ENCODE assay signal across 8 cellular contexts in genomic region chr19:48110350-48110966, GRCh38. TPM values are rescaled to one million over a fixed set of nuclear protein-coding genes. Genes with fewer than 3 reads are reported as not detected.
DNase-seq lines count a peak whose midpoint lies in the region; ATAC-seq and TF ChIP-seq lines count a peak whose summit lies in the region.

Gene PLA2G4C, minus strand, starts transcription at chr19:48110817. Its CDS starts 4,288 bp downstream, at chr19:48106529.

- no peaks in the 10 kb centered on the region for H3K79me2 ChIP-seq in PC-3 (ENCODE audit: low read length)

- peak within 1 kb of the TSS; percentile 86 for H3K4me3 Mint-ChIP-seq in activated T-cell treated with anti-CD3 and anti-CD28 coated beads, Interleukin-2, amount 50 U/mL, for 4 hours

- no peaks in the 10 kb centered on the region for H3K9me2 ChIP-seq in PC-3 (replicated peaks; ENCODE audit: low read length)

- peaks cover 3% of the 10 kb centered on the region for H3K36me3 Mint-ChIP-seq in activated T-cell treated with anti-CD3 and anti-CD28 coated beads, Interleukin-2, amount 50 U/mL, for 4 hours (ENCODE audit: insufficient read depth)

- H3K4me1 Mint-ChIP-seq in activated T-cell treated with anti-CD3 and anti-CD28 coated beads, Interleukin-2, amount 50 U/mL, for 4 hours (ENCODE audit: low read depth), result peaks cover 10% of the 10 kb centered on the region

- TF ChIP-seq CTCF in A673 (conservative IDR thresholded peaks at IDR 0.05; ENCODE audit: low read depth, low read length) (no peak), PC-3 (conservative IDR thresholded peaks at IDR 0.05; ENCODE audit: low read depth, low read length) (no peak)

- intact Hi-C loops in A673 (cut with micrococcal nuclease; ENCODE audit: unreplicated experiment), result loop anchor here (5.0 kb wide), 1 partner anchor 142 kb away; no protein-coding TSS in a partner anchor
- intact Hi-C loops in PC-3 (cut with micrococcal nuclease), result no loop called here

- ATAC-seq in GM19035 (IDR thresholded peaks at IDR 0.05; ENCODE audit: unreplicated experiment), result peak; percentile 58
- peak; percentile 68 for ATAC-seq in PC-3
- peak; percentile 83 to 89 for ATAC-seq in activated T-cell treated with anti-CD3 and anti-CD28 coated beads, Interleukin-2, amount 50 U/mL, for 4 hours

- H3F3A ChIP-seq in PC-3 (ENCODE audit: low read length, unreplicated experiment), result peaks cover 4% of the 10 kb centered on the region

- peak within 1 kb of the TSS; percentile 65 for H3K9ac ChIP-seq in PC-3 (ENCODE audit: low read length)
- H3K9ac ChIP-seq in mucosa of rectum (ENCODE audit: low read depth in 1 of 2, low read length in 2 of 2), result peak within 1 kb of the TSS; percentile 57 to 87

- H3K27me3 ChIP-seq in A673 (replicated peaks; ENCODE audit: insufficient read depth, low read depth, low read length, poor library complexity) (no peaks in the 10 kb centered on the region), PC-3 (ENCODE audit: low read length) (no peaks in the 10 kb centered on the region), esophagus (ENCODE audit: control insufficient read depth in 1 of 2, insufficient read depth in 2 of 2, low read length in 2 of 2) (no peaks in the 10 kb centered on the region), mucosa of rectum (ENCODE audit: control insufficient read depth in 2 of 2, insufficient read depth in 2 of 2, low read length in 2 of 2) (no peaks in the 10 kb centered on the region)

- CTCF ChIA-PET in A673 (lab: Charles Lee) (interaction anchor here (0.6 to 1.1 kb wide), 5 partner anchors 9 to 150 kb away, joined by 3 to 9 read pairs (median 5); no protein-coding TSS in a partner anchor), PC-3 (lab: Charles Lee) (interaction anchor here (0.8 to 1.0 kb wide), 2 partner anchors 13 to 16 kb away, joined by 5 to 7 read pairs; no protein-coding TSS in a partner anchor)

- H3K4me2 ChIP-seq in PC-3 (ENCODE audit: low read length), result peak within 1 kb of the TSS; percentile 92

- DNase-seq in A673 (ENCODE audit: low spot score), result peak; percentile 95
- peak; percentile 85 for DNase-seq in PC-3
- peak; percentile 81 for DNase-seq in activated T-cell treated with anti-CD3 and anti-CD28 coated beads, Interleukin-2, amount 50 U/mL, for 4 hours
- peak; percentile 79 for DNase-seq in stimulated activated CD8-positive, alpha-beta memory T cell treated with anti-CD3 and anti-CD28 coated beads, Interleukin-4, amount 100 ng/mL, for 24 hours (ENCODE audit: low read depth)

- H4K20me1 ChIP-seq in PC-3 (ENCODE audit: low read length), result no peaks in the 10 kb centered on the region

- peak within 1 kb of the TSS; percentile 87 for H2AFZ ChIP-seq in PC-3 (ENCODE audit: low read length)

- H3K27ac ChIP-seq in A673 (ENCODE audit: low read depth, low read length, poor library complexity, severe bottlenecking) (peak within 1 kb of the TSS; percentile 77), PC-3 (ENCODE audit: low read length) (peak within 1 kb of the TSS; percentile 70), esophagus (ENCODE audit: low read depth in 2 of 2, low read length in 1 of 2) (peak within 1 kb of the TSS; percentile 91 to 94), mucosa of rectum (ENCODE audit: low read depth in 2 of 2, low read length in 2 of 2) (peak within 1 kb of the TSS; percentile 77 to 88)

- BruUV-seq in A673 (replicated peaks; lab: Mats Ljungman, UMichigan), result no TSS peak
- BruUV-seq in PC-3 (replicated peaks; lab: Mats Ljungman, UMichigan), result TSS peak; percentile 90

- H3K4me3 ChIP-seq in A673 (ENCODE audit: low read depth, low read length, poor library complexity, severe bottlenecking) (peak within 1 kb of the TSS; percentile 39), PC-3 (ENCODE audit: low read length) (peak within 1 kb of the TSS; percentile 66), esophagus (ENCODE audit: low read depth in 1 of 2, low read length in 2 of 2) (peak within 1 kb of the TSS; percentile 23 to 51), mucosa of rectum (ENCODE audit: low read length in 2 of 2) (peak within 1 kb of the TSS; percentile 44 to 79)

- TF ChIP-seq EP300 in Ishikawa (IDR thresholded peaks at IDR 0.05; ENCODE audit: borderline replicate concordance), result no peak

- H3K9me3 Mint-ChIP-seq in activated T-cell treated with anti-CD3 and anti-CD28 coated beads, Interleukin-2, amount 50 U/mL, for 4 hours, result no peaks in the 10 kb centered on the region

- TF ChIP-seq RAD21 in Ishikawa (IDR thresholded peaks at IDR 0.05; ENCODE audit: low read depth), result no peak

- WGBS in esophagus, 2 donors, result 1% methylated on average over 24 to 27 of the region's 27 CpGs

- POLR2A ChIA-PET in A673 (lab: Charles Lee; ENCODE audit: low non-redundant PET), result interaction anchor here (0.6 kb wide), 1 partner anchor 147 kb away, joined by 4 read pairs; no protein-coding TSS in a partner anchor
- POLR2A ChIA-PET in PC-3 (lab: Charles Lee; ENCODE audit: unreplicated experiment), result interaction anchor here (0.6 to 0.7 kb wide), 2 partner anchors 12 to 144 kb away, joined by 3 to 4 read pairs; no protein-coding TSS in a partner anchor

- H3K4me1 ChIP-seq in A673 (ENCODE audit: insufficient read depth, low read length, poor library complexity, severe bottlenecking), result peaks cover 3% of the 10 kb centered on the region
- 0 out of 2 replicates have a peak, but pooled peaks cover 4% of the 10 kb centered on the region for H3K4me1 ChIP-seq in PC-3 (ENCODE audit: insufficient read depth, low read length)
- no peaks in the 10 kb centered on the region for H3K4me1 ChIP-seq in esophagus (ENCODE audit: control insufficient read depth in 2 of 2, insufficient read depth in 2 of 2, low read length in 1 of 2)
- H3K4me1 ChIP-seq in mucosa of rectum (ENCODE audit: control insufficient read depth in 2 of 2, insufficient read depth in 2 of 2, low read length in 2 of 2), result peaks cover 6 to 8% of the 10 kb centered on the region in 2 donors

- no peaks in the 10 kb centered on the region for H3K9me3 ChIP-seq in A673 (ENCODE audit: low read depth, low read length, poor library complexity, severe bottlenecking)
- H3K9me3 ChIP-seq in PC-3 (ENCODE audit: low read length), result no peaks in the 10 kb centered on the region
- no peaks in the 10 kb centered on the region for H3K9me3 ChIP-seq in esophagus (ENCODE audit: control insufficient read depth in 2 of 2, insufficient read depth in 1 of 2, low read depth in 1 of 2, low read length in 1 of 2)
- no peaks in the 10 kb centered on the region for H3K9me3 ChIP-seq in mucosa of rectum (ENCODE audit: control insufficient read depth in 2 of 2, low read length in 2 of 2)

- H3K36me3 ChIP-seq in A673 (ENCODE audit: insufficient read depth, low read length, poor library complexity, severe bottlenecking) (peaks cover 5% of the 10 kb centered on the region), PC-3 (ENCODE audit: low read depth, low read length) (no peaks in the 10 kb centered on the region), esophagus (ENCODE audit: control insufficient read depth in 2 of 2, insufficient read depth in 2 of 2, low read length in 1 of 2) (peaks cover 0 to under 1% of the 10 kb centered on the region in 2 donors), mucosa of rectum (ENCODE audit: control insufficient read depth in 2 of 2, insufficient read depth in 2 of 2, low read length in 2 of 2) (no peaks in the 10 kb centered on the region)

- no peaks in the 10 kb centered on the region for H3K27me3 Mint-ChIP-seq in activated T-cell treated with anti-CD3 and anti-CD28 coated beads, Interleukin-2, amount 50 U/mL, for 4 hours (ENCODE audit: low read depth)

TF ChIP-seq in Ishikawa, 13 proteins besides CTCF, POLR2A, EP300 and RAD21 (continues in another document):
- TF ChIP-seq REST (IDR thresholded peaks at IDR 0.05; ENCODE audit: low read depth) (peak; percentile 88), TCF12 (IDR thresholded peaks at IDR 0.05; ENCODE audit: low read depth) (no peak), USF1 (IDR thresholded peaks at IDR 0.05) (peak; percentile 80), TEAD4 (IDR thresholded peaks at IDR 0.05) (no peak), ZBTB7A (IDR thresholded peaks at IDR 0.05; ENCODE audit: low read depth) (no peak), FOXM1 (IDR thresholded peaks at IDR 0.05; ENCODE audit: borderline replicate concordance, low read depth) (no peak), CEBPB (IDR thresholded peaks at IDR 0.05) (no peak)

RNA-seq across cellular contexts. Expression of gene PLA2G4C, which starts in this region (rescaled TPM):
- total RNA-seq in A673 (2021), result 4.8 and 8.2 TPM in 2 replicates
- 0.63 and 2.6 TPM in 2 replicates for total RNA-seq in PC-3 (2014; rRNA removed)
- 10 to 100 TPM in 1 of 3 donors, 1 to 10 TPM in 2; 4.1 to 11.6 (median 4.2) TPM for total RNA-seq in activated T-cell treated with anti-CD3 and anti-CD28 coated beads, Interleukin-2, amount 50 U/mL, for 4 hours
- polyA plus RNA-seq in esophagus, result 1 to 10 TPM; 1.8 to 2.8 TPM

Comparison
In these comparisons a context has a peak if more than half of its experiments do, and no peak if none do; other contexts are left out.
1. Peak in every context shown above with its lines: DNase-seq, ATAC-seq, H3K4me3 ChIP-seq and H3K27ac ChIP-seq.